In genomic region chr10:1368772-1369171, GRCh38 we compare ENCODE assay signal across 8 cellular contexts.
DNase-seq lines count a peak whose midpoint lies in the region; ATAC-seq and TF ChIP-seq lines count a peak whose summit lies in the region.

No MANE protein-coding gene starts in this region.

- no peak for TF ChIP-seq POLR2A in stomach (IDR thresholded peaks at IDR 0.05)

- H3K36me3 Mint-ChIP-seq in activated naive CD8-positive, alpha-beta T cell treated with anti-CD3 and anti-CD28 coated beads, Interleukin-2, amount 10 ng/mL, durations not matched to agents 7 days and 5 days, result no peaks in the 10 kb centered on the region

- intact Hi-C loops in stomach (cut with DNase I; ENCODE audit: low total_unique reads), result no loop called here

- TF ChIP-seq EP300 in stomach (IDR thresholded peaks at IDR 0.05), result no peak

- H3K27me3 Mint-ChIP-seq in activated naive CD8-positive, alpha-beta T cell treated with anti-CD3 and anti-CD28 coated beads, Interleukin-2, amount 10 ng/mL, durations not matched to agents 7 days and 5 days, result peaks cover 24% of the 10 kb centered on the region

- H3K4me3 ChIP-seq in Jurkat, Clone E6-1 (ENCODE audit: low read length), result no peak overlapping the region
- H3K4me3 ChIP-seq in stomach, result no peak overlapping the region

- ATAC-seq in activated naive CD8-positive, alpha-beta T cell treated with anti-CD3 and anti-CD28 coated beads, Interleukin-2, amount 10 ng/mL, durations not matched to agents 7 days and 5 days (ENCODE audit: low read depth), result peak; percentile 54
- ATAC-seq in GM21723 (IDR thresholded peaks at IDR 0.05; ENCODE audit: unreplicated experiment), result no peak

- TF ChIP-seq CTCF in stomach (IDR thresholded peaks at IDR 0.05), result peak in 2 of 7 experiments; percentile 20 to 41

- H3K4me3 Mint-ChIP-seq in activated naive CD8-positive, alpha-beta T cell treated with anti-CD3 and anti-CD28 coated beads, Interleukin-2, amount 10 ng/mL, durations not matched to agents 7 days and 5 days, result no peak overlapping the region

- H3K9me3 ChIP-seq in stomach, result peaks cover 0 to 3% (median 0%) of the 10 kb centered on the region in 4 donors

- POLR2A ChIA-PET in activated naive CD8-positive, alpha-beta T cell treated with anti-CD3 and anti-CD28 coated beads, Interleukin-2, amount 10 ng/mL, durations not matched to agents 7 days and 5 days (lab: Charles Lee), result no interaction called here

- H3K27me3 ChIP-seq in stomach, result peaks cover 0 to 10% (median 0%) of the 10 kb centered on the region in 3 donors

- no peaks in the 10 kb centered on the region for H3K4me1 Mint-ChIP-seq in activated naive CD8-positive, alpha-beta T cell treated with anti-CD3 and anti-CD28 coated beads, Interleukin-2, amount 10 ng/mL, durations not matched to agents 7 days and 5 days

- DNase-seq in DMS 273 (lab: John Stamatoyannopoulos, UW; ENCODE audit: unreplicated experiment), result peak; percentile 47
- DNase-seq in DMS 273 treated with DMSO at 0.1 percent for 48 hours (lab: John Stamatoyannopoulos, UW), result no peak
- peak; percentile 44 for DNase-seq in Jurkat, Clone E6-1 (ENCODE audit: low read depth, low spot score)
- no peak for DNase-seq in activated naive CD8-positive, alpha-beta T cell treated with anti-CD3 and anti-CD28 coated beads, Interleukin-2, amount 10 ng/mL, durations not matched to agents 7 days and 5 days
- DNase-seq in left kidney (ENCODE audit: low read depth, low spot score), result peak; percentile 85
- DNase-seq in stomach, result peak; percentile 38
- no peak for DNase-seq in NCI-H774 (lab: John Stamatoyannopoulos, UW)

- H3K9me3 Mint-ChIP-seq in activated naive CD8-positive, alpha-beta T cell treated with anti-CD3 and anti-CD28 coated beads, Interleukin-2, amount 10 ng/mL, durations not matched to agents 7 days and 5 days, result no peaks in the 10 kb centered on the region

- 21 to 29% (median 25%) methylated on average over 15 of the region's 15 CpGs for WGBS in stomach, 5 donors

- H3K27ac Mint-ChIP-seq in activated naive CD8-positive, alpha-beta T cell treated with anti-CD3 and anti-CD28 coated beads, Interleukin-2, amount 10 ng/mL, durations not matched to agents 7 days and 5 days, result no peak overlapping the region

- no peaks in the 10 kb centered on the region for H3K4me1 ChIP-seq in stomach

- H3K36me3 ChIP-seq in stomach, result no peaks in the 10 kb centered on the region

- H3K27ac ChIP-seq in stomach, result no peak overlapping the region

Comparison
In these comparisons a context has a peak if more than half of its experiments do, and no peak if none do; other contexts are left out.
1. DNase-seq: peak in DMS 273 (single experiment), Jurkat, Clone E6-1 (single experiment), left kidney (single experiment) and stomach (single experiment); none in DMS 273 treated with DMSO at 0.1 percent for 48 hours (single experiment), activated naive CD8-positive, alpha-beta T cell treated with anti-CD3 and anti-CD28 coated beads, Interleukin-2, amount 10 ng/mL, durations not matched to agents 7 days and 5 days (single experiment) and NCI-H774 (single experiment).